In the genomic region with DNA sequence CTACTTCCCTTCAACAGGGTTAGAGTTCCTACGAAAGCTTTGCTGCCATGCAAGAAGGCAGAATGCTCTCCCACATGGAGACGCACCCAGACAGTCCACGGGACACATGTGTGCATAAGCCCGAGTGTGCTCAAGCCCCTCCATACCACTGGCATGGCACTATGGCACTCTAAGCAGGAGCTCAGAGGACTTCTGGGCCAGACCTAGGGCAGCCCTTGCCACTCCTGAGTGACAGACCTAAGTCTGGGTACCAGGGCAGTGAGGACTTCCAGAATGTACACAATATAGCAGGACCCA, we compare ENCODE assay signal across 17 cellular contexts. TPM values are rescaled to one million over a fixed set of nuclear protein-coding genes. Genes with fewer than 3 reads are reported as not detected.
"Had no signal": no experiment of that assay in that cellular context is flagged by ENCODE, and none has a peak within 500 bp of the region (broad histone marks: within the 10 kb centered on the region; RNA-seq: fewer than 3 reads in every experiment).

No MANE protein-coding gene starts in this region.

- H3K4me3 ChIP-seq: adrenal gland, coronary artery, heart right ventricle, mucosa of descending colon, tibial artery had no signal

- H3K27me3 ChIP-seq: adrenal gland, heart right ventricle, tibial artery had no signal

- H3K9me3 Mint-ChIP-seq: activated naive CD4-positive, alpha-beta T cell treated with anti-CD3 and anti-CD28 coated beads, Interleukin-2, amount 10 ng/mL, durations not matched to agents 7 days and 5 days; naive thymus-derived CD8-positive, alpha-beta T cell had no signal

- H3K27ac Mint-ChIP-seq: T-helper 17 cell had no signal

- H3K9me3 ChIP-seq: adrenal gland, heart right ventricle, mucosa of descending colon, neutrophil, SK-N-SH, tibial artery had no signal

- DNase-seq: activated naive CD4-positive, alpha-beta T cell treated with anti-CD3 and anti-CD28 coated beads, Interleukin-2, amount 10 ng/mL, durations not matched to agents 7 days and 5 days; adrenal gland; effector CD4-positive, alpha-beta T cell; foreskin melanocyte; heart right ventricle; islet precursor cell; mammary epithelial cell; SK-N-SH; small intestine; T-helper 17 cell; tibial artery had no signal

- H3K36me3 ChIP-seq: adrenal gland, heart right ventricle, neutrophil, tibial artery had no signal

- FAIRE-seq: small intestine had no signal

- H3K27me3 Mint-ChIP-seq: naive thymus-derived CD8-positive, alpha-beta T cell; T-helper 17 cell had no signal

- H3K36me3 Mint-ChIP-seq: activated naive CD4-positive, alpha-beta T cell treated with anti-CD3 and anti-CD28 coated beads, Interleukin-2, amount 10 ng/mL, durations not matched to agents 7 days and 5 days; naive thymus-derived CD8-positive, alpha-beta T cell had no signal

- H3K4me3 Mint-ChIP-seq: activated naive CD4-positive, alpha-beta T cell treated with anti-CD3 and anti-CD28 coated beads, Interleukin-2, amount 10 ng/mL, durations not matched to agents 7 days and 5 days had no signal

- ATAC-seq: heart right ventricle; left lobe of liver; mucosa of descending colon; naive thymus-derived CD8-positive, alpha-beta T cell had no signal

- H3K27ac ChIP-seq: adrenal gland, coronary artery, heart right ventricle, neutrophil, tibial artery had no signal

- H3K4me2 ChIP-seq: SK-N-SH had no signal

- H3K9ac ChIP-seq: SK-N-SH had no signal

RNA-seq across cellular contexts. Expression of a gene that starts 20.0 kb away (rescaled TPM):
- total RNA-seq: cardiac septum, mammary epithelial cell had no signal
- polyA plus RNA-seq: mammary epithelial cell had no signal
